ENCODE assay signal across 1 cellular context in the genomic region with DNA sequence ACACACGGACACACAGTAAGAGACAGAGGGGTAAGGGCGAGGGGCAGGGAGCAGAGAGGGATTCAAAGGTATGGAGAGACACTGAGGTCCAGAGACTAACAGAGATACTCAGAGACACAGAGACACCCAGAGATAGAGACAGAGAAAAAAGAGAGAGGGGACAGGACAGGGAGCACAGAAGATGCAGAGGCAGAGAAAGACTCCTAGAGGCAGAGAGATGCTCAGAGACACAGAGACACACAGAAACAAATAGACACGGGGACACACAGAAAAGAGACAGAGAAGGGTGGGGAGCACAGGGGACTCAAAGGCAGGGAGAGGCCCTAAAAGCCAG.
TF ChIP-seq lines count a peak whose summit lies in the region.

No MANE protein-coding gene starts in this region.

TF ChIP-seq in H1, 55 proteins besides CTCF, POLR2A, EP300 and RAD21:
- TF ChIP-seq KDM5A (IDR thresholded peaks at IDR 0.05; ENCODE audit: low read length): no peak
- TF ChIP-seq TEAD4 (IDR thresholded peaks at IDR 0.05; ENCODE audit: low read depth, low read length): no peak
- TF ChIP-seq GABPA (IDR thresholded peaks at IDR 0.05; ENCODE audit: borderline replicate concordance, insufficient read depth, low read length): no peak
- no peak for TF ChIP-seq PHF8 (conservative IDR thresholded peaks at IDR 0.05; ENCODE audit: low read depth, low read length)
